In genomic region chr2:178195390-178196166, GRCh38 we compare ENCODE assay signal across 7 cellular contexts. TPM values are rescaled to one million over a fixed set of nuclear protein-coding genes. Genes with fewer than 3 reads are reported as not detected.
A peak's percentile ranks its signal among the peaks of the same experiment; 100 is the strongest.
DNase-seq lines count a peak whose midpoint lies in the region; ATAC-seq and TF ChIP-seq lines count a peak whose summit lies in the region.

No MANE protein-coding gene starts in this region.

- BruUV-seq in HCT116 (replicated peaks; lab: Mats Ljungman, UMichigan): TSS peak; percentile 43

- H3K79me2 ChIP-seq in HCT116 (ENCODE audit: insufficient read depth, low read length): no peaks in the 10 kb centered on the region

- H3K9me3 ChIP-seq in HCT116 (ENCODE audit: control insufficient read depth in 1 of 2, insufficient read depth in 1 of 2, low read depth in 1 of 2, low read length in 2 of 2) (no peaks in the 10 kb centered on the region), RWPE2 (ENCODE audit: severe bottlenecking) (no peaks in the 10 kb centered on the region), gastrocnemius medialis (no peaks in the 10 kb centered on the region)

- intact Hi-C loops in HCT116 (cut with micrococcal nuclease) (loop anchor here (5.0 kb wide), 1 partner anchor 217 kb away; no protein-coding TSS in a partner anchor), gastrocnemius medialis (cut with DNase I; ENCODE audit: low total_unique reads) (loop anchor here (2.0 kb wide), 3 partner anchors 53 to 101 kb away; no protein-coding TSS in a partner anchor)

- H3K4me2 ChIP-seq in HCT116 (ENCODE audit: low read length): peak overlapping the region; percentile 95

- H3K4me1 ChIP-seq in HCT116 (ENCODE audit: control insufficient read depth in 1 of 2, insufficient read depth in 2 of 2, low read length in 2 of 2) (peaks cover 11 to 27% of the 10 kb centered on the region in 2 experiments), RWPE2 (ENCODE audit: insufficient read depth, poor library complexity, severe bottlenecking) (peaks cover 10% of the 10 kb centered on the region), gastrocnemius medialis (peaks cover 32 to 44% of the 10 kb centered on the region in 2 donors)

- H3K9ac ChIP-seq in HCT116 (ENCODE audit: low read length): peak overlapping the region; percentile 71

- in situ Hi-C loops in gastrocnemius medialis (cut with MboI; ENCODE audit: low sequenced_read_pairs in 4 of 4): no loop called here
- in situ Hi-C loops in KBM-7 (cut with MboI; ENCODE audit: low pct_unique_long_range_greater_than_20kb, low sequenced_read_pairs): no loop called here

- TF ChIP-seq RAD21 in HCT116 (IDR thresholded peaks at IDR 0.05; ENCODE audit: low read depth): no peak

- H3K27me3 ChIP-seq in HCT116 (ENCODE audit: insufficient read depth, low read length) (no peaks in the 10 kb centered on the region), RWPE2 (ENCODE audit: insufficient read depth, poor library complexity, severe bottlenecking) (no peaks in the 10 kb centered on the region), gastrocnemius medialis (no peaks in the 10 kb centered on the region)

- RAD21 ChIA-PET in HCT116 (lab: Charles Lee; ENCODE audit: low non-redundant PET in 1 of 2, low total read pairs in 2 of 2, uncharacterized antibody in 2 of 2, unreplicated experiment in 2 of 2): no interaction called here

- DNase-seq in HCT116 (ENCODE audit: low read depth, low spot score) (no peak), RWPE2 (ENCODE audit: low spot score) (no peak), fibroblast of pulmonary artery (ENCODE audit: low read depth) (no peak), gastrocnemius medialis (no peak), T-helper 9 cell (no peak), Ammon's horn (ENCODE audit: low spot score) (no peak), KBM-7 (no peak)

- POLR2A ChIA-PET in HCT116 (lab: Charles Lee): interaction anchor here (1.4 kb wide), 1 partner anchor 13 kb away, joined by 3 read pairs; no protein-coding TSS in a partner anchor

- peak overlapping the region; percentile 79 for H3K27ac ChIP-seq in HCT116 (ENCODE audit: low read depth, low read length)
- peak overlapping the region; percentile 60 for H3K27ac ChIP-seq in RWPE2 (ENCODE audit: poor library complexity, severe bottlenecking)
- H3K27ac ChIP-seq in gastrocnemius medialis: peak overlapping the region; percentile 92 to 98 (median 94)

- no peak for TF ChIP-seq CTCF in HCT116 (IDR thresholded peaks at IDR 0.05 in 2 of 3, conservative IDR thresholded peaks at IDR 0.05 in 1 of 3; ENCODE audit: borderline replicate concordance in 1 of 3, insufficient read depth in 1 of 3, low read depth in 2 of 3, low read length in 2 of 3)
- no peak for TF ChIP-seq CTCF in RWPE2 (IDR thresholded peaks at IDR 0.05; ENCODE audit: poor library complexity, severe bottlenecking)
- no peak for TF ChIP-seq CTCF in fibroblast of pulmonary artery (IDR thresholded peaks at IDR 0.05; ENCODE audit: low read length, missing control alignments)
- no peak for TF ChIP-seq CTCF in gastrocnemius medialis (IDR thresholded peaks at IDR 0.05 in 4 of 5, conservative IDR thresholded peaks at IDR 0.05 in 1 of 5)

- H3K36me3 ChIP-seq in HCT116 (ENCODE audit: control insufficient read depth in 1 of 2, insufficient read depth in 2 of 2, low read length in 2 of 2): no peaks in the 10 kb centered on the region; a peak in 1 of 4 replicates
- no peaks in the 10 kb centered on the region for H3K36me3 ChIP-seq in RWPE2 (ENCODE audit: low read depth)
- no peaks in the 10 kb centered on the region for H3K36me3 ChIP-seq in gastrocnemius medialis

- peak overlapping the region; percentile 77 for H2AFZ ChIP-seq in HCT116 (ENCODE audit: low read depth, low read length, poor library complexity, severe bottlenecking)

- CTCF ChIA-PET in HCT116 (lab: Charles Lee): interaction anchor here (1.1 kb wide), 1 partner anchor 14 kb away, joined by 3 read pairs; no protein-coding TSS in a partner anchor

- H3K9me2 ChIP-seq in HCT116 (ENCODE audit: insufficient read depth): no peaks in the 10 kb centered on the region

- TF ChIP-seq POLR2A in HCT116 (IDR thresholded peaks at IDR 0.05; ENCODE audit: borderline replicate concordance, extremely low read depth, insufficient read depth, insufficient read length) (no peak), gastrocnemius medialis (IDR thresholded peaks at IDR 0.05) (no peak)

- no peak for ATAC-seq in HCT116
- no peak for ATAC-seq in RWPE2 (ENCODE audit: low read depth)
- no peak for ATAC-seq in gastrocnemius medialis

- H4K20me1 ChIP-seq in HCT116 (ENCODE audit: insufficient read depth): no peaks in the 10 kb centered on the region

- H3K4me3 ChIP-seq in HCT116 (replicated peaks in 1 of 2; ENCODE audit: low read depth in 1 of 2, low read length in 2 of 2): peak overlapping the region; percentile 69 to 87
- peak overlapping the region; percentile 78 for H3K4me3 ChIP-seq in RWPE2 (ENCODE audit: severe bottlenecking)
- peak overlapping the region; percentile 80 for H3K4me3 ChIP-seq in fibroblast of pulmonary artery (replicated peaks; ENCODE audit: low read depth, low read length)
- H3K4me3 ChIP-seq in gastrocnemius medialis: peak overlapping the region; percentile 76 to 98 (median 84)

TF ChIP-seq in HCT116, 20 proteins besides CTCF, POLR2A, EP300 and RAD21:
- no peak for TF ChIP-seq CBX3 (IDR thresholded peaks at IDR 0.05; ENCODE audit: low read depth)

RNA-seq across cellular contexts. Expression of gene OSBPL6, which starts 1.3 kb away (rescaled TPM):
- total RNA-seq in HCT116 (2021; ENCODE audit: unreplicated experiment) (11.6 TPM), gastrocnemius medialis (10 to 100 TPM; 11.6 to 51.1 (median 40.7) TPM)
- 6.7 and 8.8 TPM in 2 replicates for polyA plus RNA-seq in HCT116 (2012)
